ENCODE assay signal across 21 cellular contexts in genomic region chr2:71166812-71167211, GRCh38. TPM values are rescaled to one million over a fixed set of nuclear protein-coding genes. Genes with fewer than 3 reads are reported as not detected.
A peak's percentile ranks its signal among the peaks of the same experiment; 100 is the strongest.
DNase-seq lines count a peak whose midpoint lies in the region; ATAC-seq and TF ChIP-seq lines count a peak whose summit lies in the region.
"Had no signal": no experiment of that assay in that cellular context is flagged by ENCODE, and none has a peak within 500 bp of the region (broad histone marks: within the 10 kb centered on the region; RNA-seq: fewer than 3 reads in every experiment).

No MANE protein-coding gene starts in this region.

- H3K18ac ChIP-seq in neuronal stem cell (ENCODE audit: low read length): peak overlapping the region; percentile 48

- DNase-seq in A673 (ENCODE audit: low spot score) (peak; percentile 14), PC-3 (peak; percentile 11), neuronal stem cell (ENCODE audit: low spot score) (no peak), T-helper 2 cell (no peak), substantia nigra (lab: John Stamatoyannopoulos, UW) (no peak)
- DNase-seq in activated effector memory CD4-positive, alpha-beta T cell treated with anti-CD3 and anti-CD28 coated beads, Interleukin-2, amount 50 U/mL, for 16 hours: no peak
- DNase-seq: activated effector memory CD4-positive, alpha-beta T cell treated with Interleukin-2 at 50 U/mL for 16 hours; activated naive CD8-positive, alpha-beta T cell treated with anti-CD3 and anti-CD28 coated beads, Interleukin-2, amount 10 ng/mL, durations not matched to agents 7 days and 5 days; CD4-positive, alpha-beta T cell; dermis blood vessel endothelial cell; esophagus squamous epithelium; lower lobe of right lung; MM.1S; NCI-H1436 treated with DMSO at 0.1 percent for 48 hours; NCI-H2107; SK-N-SH; stimulated activated CD4-positive, alpha-beta T cell treated with anti-CD3 and anti-CD28 coated beads, Interleukin-2, amount 100 ng/mL, for 48 hours; T-helper 17 cell; testis had no signal

- no peak overlapping the region for H3K4ac ChIP-seq in neuronal stem cell (ENCODE audit: low read length)

- no peak overlapping the region for H2BK120ac ChIP-seq in neuronal stem cell (ENCODE audit: low read depth, low read length)

- no peak overlapping the region for H2BK15ac ChIP-seq in neuronal stem cell (ENCODE audit: low read length)

- CTCF ChIA-PET in A673 (lab: Charles Lee) (no interaction called here), PC-3 (lab: Charles Lee) (no interaction called here)

- no peak overlapping the region for H3K9ac ChIP-seq in BLaER1 treated with 17β-estradiol and CSF1 and Interleukin-3, amounts not matched to agents 10 nM and 100 nM
- no peak overlapping the region for H3K9ac ChIP-seq in PC-3 (ENCODE audit: low read length)
- H3K9ac ChIP-seq in neuronal stem cell (ENCODE audit: low read depth, low read length, poor library complexity): no peak overlapping the region
- H3K9ac ChIP-seq: SK-N-SH had no signal

- WGBS in neuronal stem cell (ENCODE audit: extremely low coverage in 2 of 2, insufficient read length in 2 of 2, insufficient replicate concordance in 1 of 2), 2 donors: no CpG with 5 or more reads among the region's 3 CpGs

- H3K79me1 ChIP-seq in neuronal stem cell (ENCODE audit: low read depth, low read length): no peaks in the 10 kb centered on the region

- H3K36me3 ChIP-seq in A673 (ENCODE audit: insufficient read depth, low read length, poor library complexity, severe bottlenecking): no peaks in the 10 kb centered on the region
- no peaks in the 10 kb centered on the region for H3K36me3 ChIP-seq in BLaER1 treated with 17β-estradiol and CSF1 and Interleukin-3, amounts not matched to agents 10 nM and 100 nM
- no peaks in the 10 kb centered on the region for H3K36me3 ChIP-seq in PC-3 (ENCODE audit: low read depth, low read length)
- no peaks in the 10 kb centered on the region for H3K36me3 ChIP-seq in neuronal stem cell (replicated peaks in 1 of 2; ENCODE audit: control insufficient read depth in 2 of 2, insufficient read depth in 2 of 2, low read length in 2 of 2)
- H3K36me3 ChIP-seq: esophagus squamous epithelium, lower lobe of right lung had no signal

- no peaks in the 10 kb centered on the region for H3K27me3 ChIP-seq in A673 (replicated peaks; ENCODE audit: insufficient read depth, low read depth, low read length, poor library complexity)
- no peaks in the 10 kb centered on the region for H3K27me3 ChIP-seq in BLaER1 treated with 17β-estradiol and CSF1 and Interleukin-3, amounts not matched to agents 10 nM and 100 nM
- no peaks in the 10 kb centered on the region for H3K27me3 ChIP-seq in PC-3 (ENCODE audit: low read length)
- peaks cover 0 to 17% (median 0%) of the 10 kb centered on the region in 3 experiments for H3K27me3 ChIP-seq in neuronal stem cell (ENCODE audit: control insufficient read depth in 3 of 3, insufficient read depth in 3 of 3, low read depth in 1 of 3, low read length in 3 of 3)
- H3K27me3 ChIP-seq: esophagus squamous epithelium, testis had no signal

- H4K20me1 ChIP-seq in BLaER1 treated with 17β-estradiol and CSF1 and Interleukin-3, amounts not matched to agents 10 nM and 100 nM: no peaks in the 10 kb centered on the region
- H4K20me1 ChIP-seq in PC-3 (ENCODE audit: low read length): no peaks in the 10 kb centered on the region

- BruUV-seq in A673 (replicated peaks; lab: Mats Ljungman, UMichigan) (no TSS peak), PC-3 (replicated peaks; lab: Mats Ljungman, UMichigan) (no TSS peak)

- H3K9me3 ChIP-seq in A673 (ENCODE audit: low read depth, low read length, poor library complexity, severe bottlenecking): no peaks in the 10 kb centered on the region
- H3K9me3 ChIP-seq in BLaER1 treated with 17β-estradiol and CSF1 and Interleukin-3, amounts not matched to agents 10 nM and 100 nM (replicated peaks in 1 of 11): no peaks in the 10 kb centered on the region
- no peaks in the 10 kb centered on the region for H3K9me3 ChIP-seq in PC-3 (ENCODE audit: low read length)
- H3K9me3 ChIP-seq in neuronal stem cell (replicated peaks in 1 of 2; ENCODE audit: control insufficient read depth in 2 of 2, insufficient read depth in 1 of 2, low read depth in 1 of 2, low read length in 2 of 2): no peaks in the 10 kb centered on the region
- H3K9me3 ChIP-seq: esophagus squamous epithelium, lower lobe of right lung, SK-N-SH, testis had no signal

- H2AFZ ChIP-seq in PC-3 (ENCODE audit: low read length) (no peak overlapping the region), neuronal stem cell (ENCODE audit: low read length) (peak overlapping the region; percentile 11)

- H3K4me1 ChIP-seq in A673 (ENCODE audit: insufficient read depth, low read length, poor library complexity, severe bottlenecking): no peaks in the 10 kb centered on the region
- H3K4me1 ChIP-seq in BLaER1 treated with 17β-estradiol and CSF1 and Interleukin-3, amounts not matched to agents 10 nM and 100 nM: peaks cover 6 to 17% (median 13%) of the 10 kb centered on the region in 10 experiments; a peak in 18 of 20 replicates
- H3K4me1 ChIP-seq in PC-3 (ENCODE audit: insufficient read depth, low read length): no peaks in the 10 kb centered on the region
- H3K4me1 ChIP-seq in neuronal stem cell (ENCODE audit: control insufficient read depth in 2 of 2, insufficient read depth in 1 of 2, low read depth in 1 of 2, low read length in 2 of 2): no peaks in the 10 kb centered on the region
- H3K4me1 ChIP-seq: esophagus squamous epithelium, lower lobe of right lung, testis had no signal

- peak overlapping the region; percentile 82 for H2AK5ac ChIP-seq in neuronal stem cell (ENCODE audit: low read depth, low read length)

- H2BK12ac ChIP-seq in neuronal stem cell (ENCODE audit: low read length): no peak overlapping the region

- no peaks in the 10 kb centered on the region for H3K79me2 ChIP-seq in PC-3 (ENCODE audit: low read length)

- no peak for ATAC-seq in PC-3
- ATAC-seq: lower lobe of right lung, T-helper 17 cell had no signal

- peak overlapping the region in 10 of 11 experiments; percentile 29 to 74 (median 54); a peak in 19 of 22 replicates for H3K4me2 ChIP-seq in BLaER1 treated with 17β-estradiol and CSF1 and Interleukin-3, amounts not matched to agents 10 nM and 100 nM
- H3K4me2 ChIP-seq in PC-3 (ENCODE audit: low read length): no peak overlapping the region
- no peak overlapping the region for H3K4me2 ChIP-seq in neuronal stem cell (ENCODE audit: insufficient read depth, low read length, poor library complexity, severe bottlenecking)
- H3K4me2 ChIP-seq: SK-N-SH, smooth muscle cell had no signal

- intact Hi-C loops in A673 (cut with micrococcal nuclease; ENCODE audit: unreplicated experiment) (no loop called here), PC-3 (cut with micrococcal nuclease) (no loop called here)

- no peak overlapping the region for H3K14ac ChIP-seq in neuronal stem cell (ENCODE audit: low read length)

- no peak overlapping the region for H3K27ac ChIP-seq in A673 (ENCODE audit: low read depth, low read length, poor library complexity, severe bottlenecking)
- H3K27ac ChIP-seq in BLaER1 treated with 17β-estradiol and CSF1 and Interleukin-3, amounts not matched to agents 10 nM and 100 nM: no peak overlapping the region
- H3K27ac ChIP-seq in PC-3 (ENCODE audit: low read length): no peak overlapping the region
- H3K27ac ChIP-seq in neuronal stem cell (replicated peaks; ENCODE audit: low read length): no peak overlapping the region
- no peak overlapping the region for H3K27ac ChIP-seq in substantia nigra (ENCODE audit: low read depth, low read length, poor library complexity, severe bottlenecking)
- H3K27ac ChIP-seq: esophagus squamous epithelium, lower lobe of right lung, testis had no signal

- no peaks in the 10 kb centered on the region for H3F3A ChIP-seq in PC-3 (ENCODE audit: low read length, unreplicated experiment)

- POLR2A ChIA-PET in A673 (lab: Charles Lee; ENCODE audit: low non-redundant PET) (no interaction called here), PC-3 (lab: Charles Lee; ENCODE audit: unreplicated experiment) (no interaction called here)

- no peak overlapping the region for H4K8ac ChIP-seq in neuronal stem cell (ENCODE audit: low read depth, low read length)

- H2BK5ac ChIP-seq in neuronal stem cell (ENCODE audit: low read length): no peak overlapping the region

- TF ChIP-seq CTCF in A673 (conservative IDR thresholded peaks at IDR 0.05; ENCODE audit: low read depth, low read length) (no peak), PC-3 (conservative IDR thresholded peaks at IDR 0.05; ENCODE audit: low read depth, low read length) (no peak)

- H3K4me3 ChIP-seq in A673 (ENCODE audit: low read depth, low read length, poor library complexity, severe bottlenecking): no peak overlapping the region
- no peak overlapping the region for H3K4me3 ChIP-seq in BLaER1 treated with 17β-estradiol and CSF1 and Interleukin-3, amounts not matched to agents 10 nM and 100 nM
- H3K4me3 ChIP-seq in PC-3 (ENCODE audit: low read length): no peak overlapping the region
- H3K4me3 ChIP-seq in neuronal stem cell (ENCODE audit: low read length in 2 of 2): no peak overlapping the region
- H3K4me3 ChIP-seq: esophagus squamous epithelium, lower lobe of right lung, smooth muscle cell, testis had no signal

- H3K23ac ChIP-seq in neuronal stem cell (ENCODE audit: low read depth, low read length, poor library complexity): no peak overlapping the region

- H3K9me2 ChIP-seq in PC-3 (replicated peaks; ENCODE audit: low read length): no peaks in the 10 kb centered on the region
- H3K9me2 ChIP-seq: SK-N-SH had no signal

- H4K91ac ChIP-seq in neuronal stem cell (ENCODE audit: low read depth, low read length, poor library complexity): no peak overlapping the region

RNA-seq across cellular contexts. Expression of gene MPHOSPH10, which starts 36.4 kb away (rescaled TPM):
- 56.4 and 66.3 TPM in 2 replicates for total RNA-seq in A673 (2021)
- total RNA-seq in PC-3 (2014; rRNA removed): 26.4 and 28.0 TPM in 2 replicates
- polyA plus RNA-seq in neuronal stem cell (2013, experiment 1 of 2): 29.5 TPM
- 30.3 TPM for polyA plus RNA-seq in neuronal stem cell (2013, experiment 2 of 2)

RNA-seq across cellular contexts. Expression of gene MCEE, which starts 36.8 kb away (rescaled TPM):
- 11.2 and 11.8 TPM in 2 replicates for total RNA-seq in A673 (2021)
- total RNA-seq in PC-3 (2014; rRNA removed): 10.9 and 15.3 TPM in 2 replicates
- 12.6 TPM for polyA plus RNA-seq in neuronal stem cell (2013, experiment 1 of 2)
- polyA plus RNA-seq in neuronal stem cell (2013, experiment 2 of 2): 11.9 TPM

Comparison
In these comparisons a context has a peak if more than half of its experiments do, and no peak if none do; other contexts are left out.
1. DNase-seq: peak in A673 (single experiment) and PC-3 (single experiment); none in neuronal stem cell (single experiment), T-helper 2 cell (0 of 5), substantia nigra (0 of 49) and activated effector memory CD4-positive, alpha-beta T cell treated with anti-CD3 and anti-CD28 coated beads, Interleukin-2, amount 50 U/mL, for 16 hours (single experiment).
2. H3K4me2 ChIP-seq: peak in BLaER1 treated with 17β-estradiol and CSF1 and Interleukin-3, amounts not matched to agents 10 nM and 100 nM (10 of 11); none in PC-3 (single experiment) and neuronal stem cell (single experiment).